ENCODE assay signal across 8 cellular contexts in genomic region chr14:69152944-69153847, GRCh38. TPM values are rescaled to one million over a fixed set of nuclear protein-coding genes. Genes with fewer than 3 reads are reported as not detected.
A peak's percentile ranks its signal among the peaks of the same experiment; 100 is the strongest.
DNase-seq lines count a peak whose midpoint lies in the region; ATAC-seq and TF ChIP-seq lines count a peak whose summit lies in the region.

DCAF5 (minus strand) TSS chr14:69153119; CDS start chr14:69152978, 141 bp downstream.

- DNase-seq in NCI-H2029 (lab: John Stamatoyannopoulos, UW), result peak; percentile 71
- peak; percentile 90 for DNase-seq in T-helper 2 cell treated with Interferon-gamma antibody and Interleukin-4, amounts not matched to agents 5 μg/mL and 100 μg/mL, for 36 hours (ENCODE audit: low spot score)
- peak; percentile 65 to 97 for DNase-seq in ascending aorta (ENCODE audit: low spot score in 2 of 2)
- DNase-seq in right cardiac atrium, result peak; percentile 96 to 97 (median 97)
- peak; percentile 89 for DNase-seq in putamen (ENCODE audit: low spot score)
- DNase-seq in uterus, result peak; percentile 91 to 95

- intact Hi-C loops in ascending aorta (cut with DNase I) (loop anchor here (1.0 to 10.0 kb wide), 3 partner anchors 24 to 242 kb away; partner anchors contain the start of genes ERH, EXD2 and SLC39A9), right cardiac atrium (cut with DNase I) (no loop called here), uterus (cut with DNase I; ENCODE audit: low total_unique reads) (no loop called here)

- H3K36me3 Mint-ChIP-seq in T-helper 2 cell treated with Interferon-gamma antibody and Interleukin-4, amounts not matched to agents 5 μg/mL and 100 μg/mL, for 36 hours (ENCODE audit: low read depth), result peaks cover 14% of the 10 kb centered on the region

- peak within 1 kb of the TSS; percentile 93 for H3K27ac Mint-ChIP-seq in T-helper 2 cell treated with Interferon-gamma antibody and Interleukin-4, amounts not matched to agents 5 μg/mL and 100 μg/mL, for 36 hours

- ATAC-seq in GM18502 (IDR thresholded peaks at IDR 0.05; ENCODE audit: poor library complexity, unreplicated experiment), result peak; percentile 85
- ATAC-seq in HG02943 (IDR thresholded peaks at IDR 0.05; ENCODE audit: low read depth, unreplicated experiment), result peak; percentile 80
- ATAC-seq in right cardiac atrium, result peak; percentile 93 to 95

- WGBS in right cardiac atrium, result under 1% methylated on average over 97 of the region's 97 CpGs

- H3K9me3 ChIP-seq in ascending aorta (no peaks in the 10 kb centered on the region), right cardiac atrium (ENCODE audit: control insufficient read depth, low read length) (no peaks in the 10 kb centered on the region), uterus (no peaks in the 10 kb centered on the region)

- peaks cover 25% of the 10 kb centered on the region for H3K4me1 Mint-ChIP-seq in T-helper 2 cell treated with Interferon-gamma antibody and Interleukin-4, amounts not matched to agents 5 μg/mL and 100 μg/mL, for 36 hours (ENCODE audit: low read depth)

- no peaks in the 10 kb centered on the region for H3K36me3 ChIP-seq in ascending aorta
- no peaks in the 10 kb centered on the region for H3K36me3 ChIP-seq in uterus

- H3K27me3 ChIP-seq in ascending aorta (no peaks in the 10 kb centered on the region), right cardiac atrium (ENCODE audit: control insufficient read depth, insufficient read depth) (no peaks in the 10 kb centered on the region), uterus (no peaks in the 10 kb centered on the region)

- H3K9me3 Mint-ChIP-seq in T-helper 2 cell treated with Interferon-gamma antibody and Interleukin-4, amounts not matched to agents 5 μg/mL and 100 μg/mL, for 36 hours, result no peaks in the 10 kb centered on the region

- TF ChIP-seq CTCF in ascending aorta (IDR thresholded peaks at IDR 0.05) (peak in 1 of 3 experiments; percentile 27), uterus (IDR thresholded peaks at IDR 0.05) (peak in 3 of 4 experiments; percentile 2 to 40 (median 29))

- H3K27ac ChIP-seq in ascending aorta (peak within 1 kb of the TSS; percentile 97 to 98), right cardiac atrium (ENCODE audit: low read length) (peak within 1 kb of the TSS; percentile 95), uterus (peak within 1 kb of the TSS; percentile 93 to 100)

- H3K4me1 ChIP-seq in ascending aorta, result peaks cover 0 to 6% of the 10 kb centered on the region in 2 donors
- peaks cover 3% of the 10 kb centered on the region for H3K4me1 ChIP-seq in right cardiac atrium (ENCODE audit: control insufficient read depth, insufficient read depth, low read length)
- H3K4me1 ChIP-seq in uterus, result peaks cover 0 to 5% of the 10 kb centered on the region in 2 donors

- H3K4me3 ChIP-seq in ascending aorta, result peak within 1 kb of the TSS; percentile 78 to 92
- peak within 1 kb of the TSS; percentile 98 for H3K4me3 ChIP-seq in right cardiac atrium (ENCODE audit: low read length)
- peak within 1 kb of the TSS; percentile 79 to 97 for H3K4me3 ChIP-seq in uterus

- peak within 1 kb of the TSS; percentile 95 for H3K4me3 Mint-ChIP-seq in T-helper 2 cell treated with Interferon-gamma antibody and Interleukin-4, amounts not matched to agents 5 μg/mL and 100 μg/mL, for 36 hours

- TF ChIP-seq POLR2A in uterus (IDR thresholded peaks at IDR 0.05), result peak; percentile 80 to 83

- H3K27me3 Mint-ChIP-seq in T-helper 2 cell treated with Interferon-gamma antibody and Interleukin-4, amounts not matched to agents 5 μg/mL and 100 μg/mL, for 36 hours (ENCODE audit: low read depth), result peaks cover 37% of the 10 kb centered on the region

RNA-seq across cellular contexts. Expression of gene DCAF5, which starts in this region (rescaled TPM):
- total RNA-seq in ascending aorta (67.8 TPM), right cardiac atrium (10 to 100 TPM; 46.6 to 53.6 (median 48.0) TPM), uterus (10 to 100 TPM; 32.2 to 68.5 (median 60.0) TPM)
- polyA plus RNA-seq in right cardiac atrium, result 22.5 TPM

Comparison
In these comparisons a context has a peak if more than half of its experiments do, and no peak if none do; other contexts are left out.
1. Peak in every context shown above with its lines: DNase-seq, ATAC-seq, H3K4me3 ChIP-seq and H3K27ac ChIP-seq.